ENCODE assay signal across 1 cellular context in the genomic region with DNA sequence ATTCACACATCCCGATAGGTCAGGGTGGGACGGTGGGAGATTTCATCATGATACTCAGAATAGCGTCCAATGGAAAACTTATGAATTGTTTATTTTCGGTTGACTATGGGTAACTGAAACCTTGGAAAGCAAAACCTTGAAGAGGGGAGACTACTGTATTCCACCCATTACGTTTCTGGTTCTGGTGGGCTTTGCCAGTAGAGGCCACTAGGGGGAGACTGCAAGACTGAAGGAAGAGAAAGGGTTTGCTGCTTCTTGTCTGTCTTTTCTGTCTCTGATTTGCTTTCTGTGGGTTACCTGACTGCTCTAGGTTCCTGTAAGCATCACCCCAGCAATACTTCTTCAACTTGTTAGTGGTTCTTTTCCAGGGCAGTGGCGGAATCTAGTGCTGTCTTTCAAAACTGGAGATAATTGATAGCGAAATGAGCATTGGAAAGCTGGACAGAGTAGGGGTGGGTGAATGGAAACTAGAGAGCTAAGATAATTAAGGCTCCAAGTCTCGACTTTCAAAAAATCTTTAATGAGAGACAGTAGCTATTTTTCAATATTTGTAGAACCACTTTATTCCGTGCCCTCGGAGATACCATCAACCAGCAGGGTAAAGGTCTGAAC.
TF ChIP-seq lines count a peak whose summit lies in the region.

No MANE protein-coding gene starts in this region.

TF ChIP-seq in HepG2, 621 proteins besides CTCF, POLR2A, EP300 and RAD21 (continued from another document):
- TF ChIP-seq, protein P1, sequence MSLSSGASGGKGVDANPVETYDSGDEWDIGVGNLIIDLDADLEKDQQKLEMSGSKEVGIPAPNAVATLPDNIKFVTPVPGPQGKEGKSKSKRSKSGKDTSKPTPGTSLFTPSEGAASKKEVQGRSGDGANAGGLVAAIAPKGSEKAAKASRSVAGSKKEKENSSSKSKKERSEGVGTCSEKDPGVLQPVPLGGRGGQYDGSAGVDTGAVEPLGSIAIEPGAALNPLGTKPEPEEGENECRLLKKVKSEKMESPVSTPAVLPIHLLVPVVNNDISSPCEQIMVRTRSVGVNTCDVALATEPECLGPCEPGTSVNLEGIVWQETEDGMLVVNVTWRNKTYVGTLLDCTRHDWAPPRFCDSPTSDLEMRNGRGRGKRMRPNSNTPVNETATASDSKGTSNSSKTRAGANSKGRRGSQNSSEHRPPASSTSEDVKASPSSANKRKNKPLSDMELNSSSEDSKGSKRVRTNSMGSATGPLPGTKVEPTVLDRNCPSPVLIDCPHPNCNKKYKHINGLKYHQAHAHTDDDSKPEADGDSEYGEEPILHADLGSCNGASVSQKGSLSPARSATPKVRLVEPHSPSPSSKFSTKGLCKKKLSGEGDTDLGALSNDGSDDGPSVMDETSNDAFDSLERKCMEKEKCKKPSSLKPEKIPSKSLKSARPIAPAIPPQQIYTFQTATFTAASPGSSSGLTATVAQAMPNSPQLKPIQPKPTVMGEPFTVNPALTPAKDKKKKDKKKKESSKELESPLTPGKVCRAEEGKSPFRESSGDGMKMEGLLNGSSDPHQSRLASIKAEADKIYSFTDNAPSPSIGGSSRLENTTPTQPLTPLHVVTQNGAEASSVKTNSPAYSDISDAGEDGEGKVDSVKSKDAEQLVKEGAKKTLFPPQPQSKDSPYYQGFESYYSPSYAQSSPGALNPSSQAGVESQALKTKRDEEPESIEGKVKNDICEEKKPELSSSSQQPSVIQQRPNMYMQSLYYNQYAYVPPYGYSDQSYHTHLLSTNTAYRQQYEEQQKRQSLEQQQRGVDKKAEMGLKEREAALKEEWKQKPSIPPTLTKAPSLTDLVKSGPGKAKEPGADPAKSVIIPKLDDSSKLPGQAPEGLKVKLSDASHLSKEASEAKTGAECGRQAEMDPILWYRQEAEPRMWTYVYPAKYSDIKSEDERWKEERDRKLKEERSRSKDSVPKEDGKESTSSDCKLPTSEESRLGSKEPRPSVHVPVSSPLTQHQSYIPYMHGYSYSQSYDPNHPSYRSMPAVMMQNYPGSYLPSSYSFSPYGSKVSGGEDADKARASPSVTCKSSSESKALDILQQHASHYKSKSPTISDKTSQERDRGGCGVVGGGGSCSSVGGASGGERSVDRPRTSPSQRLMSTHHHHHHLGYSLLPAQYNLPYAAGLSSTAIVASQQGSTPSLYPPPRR (CRISPR knock-in tag; IDR thresholded peaks at IDR 0.05; ENCODE audit: borderline replicate concordance): no peak
- no peak for TF ChIP-seq ZNF382 (CRISPR knock-in tag; IDR thresholded peaks at IDR 0.05; ENCODE audit: borderline replicate concordance)
TF ChIP-seq in HepG2: peak in this region for 0.
